Comparison of ENCODE assay signal across 16 cellular contexts in genomic region chr19:5799247-5800241, GRCh38. TPM values are rescaled to one million over a fixed set of nuclear protein-coding genes. Genes with fewer than 3 reads are reported as not detected.
A peak's percentile ranks its signal among the peaks of the same experiment; 100 is the strongest.
DNase-seq lines count a peak whose midpoint lies in the region; ATAC-seq, FAIRE-seq and TF ChIP-seq lines count a peak whose summit lies in the region.
"Had no signal": no experiment of that assay in that cellular context is flagged by ENCODE, and none has a peak within 500 bp of the region (broad histone marks: within the 10 kb centered on the region; RNA-seq: fewer than 3 reads in every experiment).

No MANE protein-coding gene starts in this region.

- no peak overlapping the region for H3K9ac ChIP-seq in colonic mucosa (ENCODE audit: low read depth in 2 of 2, low read length in 2 of 2)

- intact Hi-C loops in colonic mucosa (cut with DNase I), result loop anchor here (10.0 kb wide), 1 partner anchor 225 kb away; no protein-coding TSS in a partner anchor
- intact Hi-C loops in mucosa of descending colon (cut with DNase I, micrococcal nuclease), result loop anchor here in 1 of 2 donors (5.0 kb wide), 1 partner anchor 93 kb away; no protein-coding TSS in a partner anchor
- intact Hi-C loops in prostate gland (cut with DNase I), result no loop called here

- no peaks in the 10 kb centered on the region for H3K9me3 ChIP-seq in colonic mucosa
- H3K9me3 ChIP-seq in mucosa of descending colon, result no peaks in the 10 kb centered on the region
- no peaks in the 10 kb centered on the region for H3K9me3 ChIP-seq in prostate gland
- H3K9me3 ChIP-seq: SJSA1, suprapubic skin had no signal

- FAIRE-seq in D721Med (lab: Jason Lieb, UNC), result no peak

- H3K36me3 ChIP-seq in colonic mucosa (no peaks in the 10 kb centered on the region), mucosa of descending colon (ENCODE audit: low read depth) (no peaks in the 10 kb centered on the region), prostate gland (no peaks in the 10 kb centered on the region)
- H3K36me3 ChIP-seq: SJSA1, suprapubic skin had no signal

- H3K4me3 ChIP-seq in colonic mucosa (no peak overlapping the region), mucosa of descending colon (no peak overlapping the region), prostate gland (no peak overlapping the region)
- H3K4me3 ChIP-seq: dorsolateral prefrontal cortex, SJSA1, suprapubic skin had no signal

- ATAC-seq in mucosa of descending colon (peak; percentile 29), HG02973 (IDR thresholded peaks at IDR 0.05; ENCODE audit: unreplicated experiment) (no peak)

- H3K4me1 ChIP-seq in colonic mucosa (peaks cover 4% of the 10 kb centered on the region), mucosa of descending colon (ENCODE audit: low read depth) (peaks cover 13% of the 10 kb centered on the region), prostate gland (replicated peaks) (no peaks in the 10 kb centered on the region)

- WGBS in prostate gland, result 65% methylated on average over 37 of the region's 37 CpGs

- no peaks in the 10 kb centered on the region for H3K27me3 ChIP-seq in colonic mucosa
- no peaks in the 10 kb centered on the region for H3K27me3 ChIP-seq in prostate gland (replicated peaks; ENCODE audit: insufficient read depth)

- H3K27ac ChIP-seq in colonic mucosa, result no peak overlapping the region
- H3K27ac ChIP-seq in prostate gland, result no peak overlapping the region
- H3K27ac ChIP-seq: dorsolateral prefrontal cortex, HL-60, SJSA1, suprapubic skin had no signal

- no peak for TF ChIP-seq POLR2A in prostate gland (IDR thresholded peaks at IDR 0.05)

- no peak for TF ChIP-seq CTCF in D721Med (IDR thresholded peaks at IDR 0.05; ENCODE audit: insufficient read depth, missing control alignments)
- TF ChIP-seq CTCF in colonic mucosa (IDR thresholded peaks at IDR 0.05), result no peak
- no peak for TF ChIP-seq CTCF in mucosa of descending colon (IDR thresholded peaks at IDR 0.05)
- TF ChIP-seq CTCF in prostate gland (IDR thresholded peaks at IDR 0.05), result no peak

- DNase-seq in D721Med (ENCODE audit: insufficient read length, low spot score) (peak; percentile 67), NCI-H2029 treated with DMSO at 0.1 percent for 48 hours (lab: John Stamatoyannopoulos, UW) (peak; percentile 21), colonic mucosa (peak; percentile 45), mucosa of descending colon (no peak), iPS-NIHi11 (ENCODE audit: low spot score) (no peak), NCI-H128 (lab: John Stamatoyannopoulos, UW; ENCODE audit: unreplicated experiment) (no peak), prostate gland (ENCODE audit: low spot score) (no peak)
- DNase-seq: DMS79 treated with DMSO at 0.1 percent for 48 hours, dorsolateral prefrontal cortex, mesenchymal stem cell, NCI-H2171 treated with DMSO at 0.1 percent for 48 hours had no signal

RNA-seq across cellular contexts. Expression of gene NRTN, which starts 5.3 kb away (rescaled TPM):
- total RNA-seq in colonic mucosa (1 to 10 TPM; 1.8 to 2.9 TPM), mucosa of descending colon (10 to 100 TPM in 1 of 3 donors, 1 to 10 TPM in 1, under 1 TPM in 1; 0.64 to 11.3 (median 1.4) TPM), prostate gland (10 to 100 TPM in 1 of 2 donors, 1 to 10 TPM in 1; 9.7 to 12.9 TPM)

RNA-seq across cellular contexts. Expression of gene DUS3L, which starts 8.6 kb away (rescaled TPM):
- total RNA-seq in colonic mucosa (10 to 100 TPM; 20.8 to 47.6 TPM), mucosa of descending colon (10 to 100 TPM; 33.3 to 36.9 (median 35.6) TPM), prostate gland (10 to 100 TPM; 43.8 to 57.5 TPM)

RNA-seq across cellular contexts. Expression of gene PRR22, which starts 15.0 kb away (rescaled TPM):
- total RNA-seq in colonic mucosa (1 to 10 TPM; 1.4 to 5.7 TPM), mucosa of descending colon (1 to 10 TPM; 3.1 to 6.8 (median 4.1) TPM), prostate gland (1 to 10 TPM; 1.6 to 6.8 TPM)

RNA-seq across cellular contexts. Expression of gene FUT6, which starts 40.0 kb away (rescaled TPM):
- 10 to 100 TPM; 48.9 to 89.4 TPM for total RNA-seq in colonic mucosa
- 10 to 100 TPM; 44.4 to 93.6 (median 82.3) TPM for total RNA-seq in mucosa of descending colon
- total RNA-seq in prostate gland, result under 1 TPM in 1 of 2 donors, not detected in 1; 0.62 TPM
- total RNA-seq: H4, SJSA1 had no signal

RNA-seq across cellular contexts. Expression of gene FUT3, which starts 51.7 kb away (rescaled TPM):
- total RNA-seq in colonic mucosa (100 to 1,000 TPM; 260 to 272 TPM), mucosa of descending colon (100 to 1,000 TPM; 128 to 276 (median 215) TPM), prostate gland (1 to 10 TPM; 1.4 to 2.1 TPM)
- total RNA-seq: H4, SJSA1 had no signal

Comparison
In these comparisons a context has a peak if more than half of its experiments do, and no peak if none do; other contexts are left out.
1. DNase-seq: peak in D721Med (single experiment), NCI-H2029 treated with DMSO at 0.1 percent for 48 hours (single experiment) and colonic mucosa (single experiment); none in mucosa of descending colon (0 of 3), iPS-NIHi11 (single experiment), NCI-H128 (single experiment) and prostate gland (single experiment).